ENCODE assay signal across 9 cellular contexts in genomic region chr21:20997308-20997632, GRCh38. TPM values are rescaled to one million over a fixed set of nuclear protein-coding genes. Genes with fewer than 3 reads are reported as not detected.
A peak's percentile ranks its signal among the peaks of the same experiment; 100 is the strongest.
DNase-seq lines count a peak whose midpoint lies in the region; ATAC-seq and TF ChIP-seq lines count a peak whose summit lies in the region.
"Had no signal": no experiment of that assay in that cellular context is flagged by ENCODE, and none has a peak within 500 bp of the region (broad histone marks: within the 10 kb centered on the region; RNA-seq: fewer than 3 reads in every experiment).

No MANE protein-coding gene starts in this region.

- CTCF ChIA-PET in activated CD4-positive, alpha-beta T cell treated with anti-CD3 and anti-CD28 coated beads, Interleukin-2, amount 10 ng/mL, durations not matched to agents 7 days and 5 days (lab: Charles Lee): no interaction called here

- 3% methylated on average over 11 of the region's 20 CpGs for WGBS in esophagus muscularis mucosa
- 3 to 6% methylated on average over 13 to 14 of the region's 20 CpGs for WGBS in thyroid gland, 2 donors

- H3K36me3 Mint-ChIP-seq in activated CD4-positive, alpha-beta T cell treated with anti-CD3 and anti-CD28 coated beads, Interleukin-2, amount 10 ng/mL, durations not matched to agents 24 days and 14 days (ENCODE audit: low read depth): no peaks in the 10 kb centered on the region
- H3K36me3 Mint-ChIP-seq in activated CD4-positive, alpha-beta T cell treated with anti-CD3 and anti-CD28 coated beads, Interleukin-2, amount 10 ng/mL, durations not matched to agents 7 days and 5 days (ENCODE audit: low read depth): no peaks in the 10 kb centered on the region

- no peak for TF ChIP-seq EP300 in esophagus muscularis mucosa (IDR thresholded peaks at IDR 0.05)

- no peak overlapping the region for H3K27ac ChIP-seq in esophagus muscularis mucosa (replicated peaks in 1 of 4)
- no peak overlapping the region for H3K27ac ChIP-seq in muscle layer of duodenum (ENCODE audit: low read length)
- no peak overlapping the region for H3K27ac ChIP-seq in thyroid gland
- H3K27ac ChIP-seq: SJCRH30 had no signal

- no peaks in the 10 kb centered on the region for H3K9me3 Mint-ChIP-seq in activated CD4-positive, alpha-beta T cell treated with anti-CD3 and anti-CD28 coated beads, Interleukin-2, amount 10 ng/mL, durations not matched to agents 24 days and 14 days
- no peaks in the 10 kb centered on the region for H3K9me3 Mint-ChIP-seq in activated CD4-positive, alpha-beta T cell treated with anti-CD3 and anti-CD28 coated beads, Interleukin-2, amount 10 ng/mL, durations not matched to agents 7 days and 5 days

- no peak overlapping the region for H3K27ac Mint-ChIP-seq in activated CD4-positive, alpha-beta T cell treated with anti-CD3 and anti-CD28 coated beads, Interleukin-2, amount 10 ng/mL, durations not matched to agents 24 days and 14 days
- no peak overlapping the region for H3K27ac Mint-ChIP-seq in activated CD4-positive, alpha-beta T cell treated with anti-CD3 and anti-CD28 coated beads, Interleukin-2, amount 10 ng/mL, durations not matched to agents 7 days and 5 days

- TF ChIP-seq POLR2A in esophagus muscularis mucosa (IDR thresholded peaks at IDR 0.05; ENCODE audit: low read depth) (no peak), thyroid gland (IDR thresholded peaks at IDR 0.05) (no peak)

- DNase-seq in activated CD4-positive, alpha-beta T cell treated with anti-CD3 and anti-CD28 coated beads, Interleukin-2, amount 10 ng/mL, durations not matched to agents 24 days and 14 days: no peak
- no peak for DNase-seq in activated CD4-positive, alpha-beta T cell treated with anti-CD3 and anti-CD28 coated beads, Interleukin-2, amount 10 ng/mL, durations not matched to agents 7 days and 5 days
- no peak for DNase-seq in esophagus muscularis mucosa (ENCODE audit: extremely low spot score)
- peak; percentile 2 to 6 for DNase-seq in thyroid gland
- no peak for DNase-seq in AG08396 (ENCODE audit: low spot score)
- DNase-seq in UCSD-AML1 (lab: John Stamatoyannopoulos, UW; ENCODE audit: unreplicated experiment): no peak
- DNase-seq: SJCRH30 had no signal

- peaks cover 5% of the 10 kb centered on the region for H3K4me1 Mint-ChIP-seq in activated CD4-positive, alpha-beta T cell treated with anti-CD3 and anti-CD28 coated beads, Interleukin-2, amount 10 ng/mL, durations not matched to agents 24 days and 14 days
- peaks cover 11% of the 10 kb centered on the region for H3K4me1 Mint-ChIP-seq in activated CD4-positive, alpha-beta T cell treated with anti-CD3 and anti-CD28 coated beads, Interleukin-2, amount 10 ng/mL, durations not matched to agents 7 days and 5 days

- H3K9me3 ChIP-seq in esophagus muscularis mucosa (no peaks in the 10 kb centered on the region), muscle layer of duodenum (ENCODE audit: control insufficient read depth in 1 of 2, low read length in 2 of 2) (no peaks in the 10 kb centered on the region), thyroid gland (no peaks in the 10 kb centered on the region)
- H3K9me3 ChIP-seq: SJCRH30 had no signal

- ATAC-seq in HG03565 (IDR thresholded peaks at IDR 0.05; ENCODE audit: unreplicated experiment): no peak

- no peaks in the 10 kb centered on the region for H3K36me3 ChIP-seq in esophagus muscularis mucosa
- H3K36me3 ChIP-seq in muscle layer of duodenum (ENCODE audit: control insufficient read depth in 1 of 2, insufficient read depth in 2 of 2, low read length in 2 of 2): no peaks in the 10 kb centered on the region
- H3K36me3 ChIP-seq in thyroid gland: no peaks in the 10 kb centered on the region
- H3K36me3 ChIP-seq: SJCRH30 had no signal

- H3K27me3 ChIP-seq in esophagus muscularis mucosa (peaks cover 0 to 15% (median 3%) of the 10 kb centered on the region in 4 donors), muscle layer of duodenum (ENCODE audit: low read depth, low read length) (no peaks in the 10 kb centered on the region), thyroid gland (no peaks in the 10 kb centered on the region)
- H3K27me3 ChIP-seq: SJCRH30 had no signal

- intact Hi-C loops in activated CD4-positive, alpha-beta T cell treated with anti-CD3 and anti-CD28 coated beads, Interleukin-2, amount 10 ng/mL, durations not matched to agents 24 days and 14 days (cut with micrococcal nuclease): loop anchor here (5.0 kb wide), 1 partner anchor 1795 kb away; no protein-coding TSS in a partner anchor
- intact Hi-C loops in esophagus muscularis mucosa (cut with DNase I) (loop anchor here (5.0 kb wide), 1 partner anchor 1795 kb away; no protein-coding TSS in a partner anchor), thyroid gland (cut with DNase I) (no loop called here)

- POLR2A ChIA-PET in activated CD4-positive, alpha-beta T cell treated with anti-CD3 and anti-CD28 coated beads, Interleukin-2, amount 10 ng/mL, durations not matched to agents 7 days and 5 days (lab: Charles Lee): no interaction called here

- peak overlapping the region; percentile 54 for H3K4me3 Mint-ChIP-seq in activated CD4-positive, alpha-beta T cell treated with anti-CD3 and anti-CD28 coated beads, Interleukin-2, amount 10 ng/mL, durations not matched to agents 24 days and 14 days
- H3K4me3 Mint-ChIP-seq in activated CD4-positive, alpha-beta T cell treated with anti-CD3 and anti-CD28 coated beads, Interleukin-2, amount 10 ng/mL, durations not matched to agents 7 days and 5 days: no peak overlapping the region

- peaks cover 36% of the 10 kb centered on the region for H3K27me3 Mint-ChIP-seq in activated CD4-positive, alpha-beta T cell treated with anti-CD3 and anti-CD28 coated beads, Interleukin-2, amount 10 ng/mL, durations not matched to agents 24 days and 14 days
- peaks cover 26% of the 10 kb centered on the region for H3K27me3 Mint-ChIP-seq in activated CD4-positive, alpha-beta T cell treated with anti-CD3 and anti-CD28 coated beads, Interleukin-2, amount 10 ng/mL, durations not matched to agents 7 days and 5 days

- H3K4me1 ChIP-seq in esophagus muscularis mucosa (peaks cover 12 to 28% (median 23%) of the 10 kb centered on the region in 4 donors), muscle layer of duodenum (ENCODE audit: control insufficient read depth in 1 of 2, insufficient read depth in 2 of 2, low read length in 2 of 2) (peaks cover 0 to 20% of the 10 kb centered on the region in 2 donors), thyroid gland (peaks cover 9 to 10% of the 10 kb centered on the region in 2 donors)
- H3K4me1 ChIP-seq: SJCRH30 had no signal

- H3K4me3 ChIP-seq in esophagus muscularis mucosa: peak overlapping the region; percentile 56 to 75 (median 60)
- H3K4me3 ChIP-seq in muscle layer of duodenum (ENCODE audit: low read depth in 1 of 2, low read length in 2 of 2): peak overlapping the region; percentile 34 to 85
- peak overlapping the region in 1 of 3 donors; percentile 29 for H3K4me3 ChIP-seq in thyroid gland (replicated peaks in 1 of 3)
- H3K4me3 ChIP-seq: SJCRH30 had no signal

- TF ChIP-seq CTCF in esophagus muscularis mucosa (IDR thresholded peaks at IDR 0.05) (no peak), thyroid gland (IDR thresholded peaks at IDR 0.05) (no peak)

RNA-seq across cellular contexts. Expression of gene NCAM2, which starts 0.9 kb away (rescaled TPM):
- 0.14 TPM in 1 of 2 replicates, not detected in the other for total RNA-seq in activated CD4-positive, alpha-beta T cell treated with anti-CD3 and anti-CD28 coated beads, Interleukin-2, amount 10 ng/mL, durations not matched to agents 24 days and 14 days
- not detected for total RNA-seq in activated CD4-positive, alpha-beta T cell treated with anti-CD3 and anti-CD28 coated beads, Interleukin-2, amount 10 ng/mL, durations not matched to agents 7 days and 5 days
- total RNA-seq in esophagus muscularis mucosa (1 to 10 TPM; 4.2 to 7.5 (median 4.9) TPM), thyroid gland (1 to 10 TPM in 2 of 4 donors, under 1 TPM in 2; 0.46 to 2.9 (median 1.3) TPM)
- total RNA-seq: SJCRH30 had no signal

Comparison
In these comparisons a context has a peak if more than half of its experiments do, and no peak if none do; other contexts are left out.
1. DNase-seq: peak in thyroid gland (2 of 2); none in activated CD4-positive, alpha-beta T cell treated with anti-CD3 and anti-CD28 coated beads, Interleukin-2, amount 10 ng/mL, durations not matched to agents 24 days and 14 days (single experiment), activated CD4-positive, alpha-beta T cell treated with anti-CD3 and anti-CD28 coated beads, Interleukin-2, amount 10 ng/mL, durations not matched to agents 7 days and 5 days (single experiment), esophagus muscularis mucosa (single experiment), AG08396 (single experiment) and UCSD-AML1 (single experiment).